Comparison of ENCODE assay signal across 3 cellular contexts in the genomic region with DNA sequence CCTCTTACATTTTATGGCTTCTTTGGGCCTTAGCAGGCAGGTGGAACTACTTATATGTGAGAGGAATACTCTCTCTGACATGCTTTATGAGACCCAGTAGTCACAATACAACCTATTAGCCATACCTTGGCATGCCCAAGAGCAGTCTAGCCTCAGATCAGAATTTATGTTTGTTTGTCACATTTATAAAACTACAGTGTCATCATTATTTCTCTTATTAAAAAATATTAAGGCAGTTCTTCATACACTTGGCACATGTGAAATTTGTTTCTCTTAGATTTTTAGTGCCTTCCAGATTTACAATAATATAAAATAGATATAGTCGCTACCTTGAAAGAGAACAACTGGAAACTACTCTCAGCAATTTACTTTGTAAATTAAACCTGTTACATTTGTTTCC.
TF ChIP-seq lines count a peak whose summit lies in the region.

No MANE protein-coding gene starts in this region.

TF ChIP-seq in A549, 52 proteins besides CTCF, POLR2A, EP300 and RAD21:
- TF ChIP-seq, protein P1, sequence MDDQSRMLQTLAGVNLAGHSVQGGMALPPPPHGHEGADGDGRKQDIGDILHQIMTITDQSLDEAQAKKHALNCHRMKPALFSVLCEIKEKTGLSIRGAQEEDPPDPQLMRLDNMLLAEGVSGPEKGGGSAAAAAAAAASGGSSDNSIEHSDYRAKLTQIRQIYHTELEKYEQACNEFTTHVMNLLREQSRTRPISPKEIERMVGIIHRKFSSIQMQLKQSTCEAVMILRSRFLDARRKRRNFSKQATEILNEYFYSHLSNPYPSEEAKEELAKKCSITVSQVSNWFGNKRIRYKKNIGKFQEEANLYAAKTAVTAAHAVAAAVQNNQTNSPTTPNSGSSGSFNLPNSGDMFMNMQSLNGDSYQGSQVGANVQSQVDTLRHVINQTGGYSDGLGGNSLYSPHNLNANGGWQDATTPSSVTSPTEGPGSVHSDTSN (IDR thresholded peaks at IDR 0.05), result no peak
- TF ChIP-seq RFX5 (IDR thresholded peaks at IDR 0.05) (no peak), JUN (IDR thresholded peaks at IDR 0.05) (no peak), MAFK (IDR thresholded peaks at IDR 0.05; ENCODE audit: partially characterized antibody) (peak; percentile 12), CBX2 (IDR thresholded peaks at IDR 0.05; ENCODE audit: borderline replicate concordance, low read depth) (no peak), NPAS2 (CRISPR knock-in tag; IDR thresholded peaks at IDR 0.05; ENCODE audit: borderline replicate concordance) (no peak)

TF ChIP-seq in IMR-90, 13 proteins besides CTCF, POLR2A, EP300 and RAD21:
- TF ChIP-seq MAFK (IDR thresholded peaks at IDR 0.05; ENCODE audit: low read depth, low read length) (peak; percentile 5; the same call in 1 of the 2 replicates), RFX5 (IDR thresholded peaks at IDR 0.05; ENCODE audit: low read depth, low read length) (no peak)

TF ChIP-seq in K562, 482 proteins besides CTCF, POLR2A, EP300 and RAD21:
- TF ChIP-seq MAFG (tag; conservative IDR thresholded peaks at IDR 0.05) (0 out of 2 replicates have a peak, but pooled peaks have one; percentile 7), PPARD (CRISPR knock-in tag; IDR thresholded peaks at IDR 0.05) (no peak), MAFF (IDR thresholded peaks at IDR 0.05; ENCODE audit: low read length) (peak; percentile 41; the same call in 1 of the 2 replicates), C11orf30 (IDR thresholded peaks at IDR 0.05; ENCODE audit: low read depth) (peak; percentile 31; the same call in 1 of the 2 replicates), ZNF316 (IDR thresholded peaks at IDR 0.05) (peak; percentile 64), CAMTA2 (CRISPR knock-in tag; conservative IDR thresholded peaks at IDR 0.05) (no peak), BCL6 (CRISPR knock-in tag; IDR thresholded peaks at IDR 0.05) (no peak), LARP7 (IDR thresholded peaks at IDR 0.05) (no peak), ZBTB8A (IDR thresholded peaks at IDR 0.05; ENCODE audit: partially characterized antibody) (no peak), ZNF12 (CRISPR knock-in tag; IDR thresholded peaks at IDR 0.05) (no peak), STAT5A (IDR thresholded peaks at IDR 0.05; ENCODE audit: borderline replicate concordance, low read length) (no peak)
- TF ChIP-seq, protein P2, sequence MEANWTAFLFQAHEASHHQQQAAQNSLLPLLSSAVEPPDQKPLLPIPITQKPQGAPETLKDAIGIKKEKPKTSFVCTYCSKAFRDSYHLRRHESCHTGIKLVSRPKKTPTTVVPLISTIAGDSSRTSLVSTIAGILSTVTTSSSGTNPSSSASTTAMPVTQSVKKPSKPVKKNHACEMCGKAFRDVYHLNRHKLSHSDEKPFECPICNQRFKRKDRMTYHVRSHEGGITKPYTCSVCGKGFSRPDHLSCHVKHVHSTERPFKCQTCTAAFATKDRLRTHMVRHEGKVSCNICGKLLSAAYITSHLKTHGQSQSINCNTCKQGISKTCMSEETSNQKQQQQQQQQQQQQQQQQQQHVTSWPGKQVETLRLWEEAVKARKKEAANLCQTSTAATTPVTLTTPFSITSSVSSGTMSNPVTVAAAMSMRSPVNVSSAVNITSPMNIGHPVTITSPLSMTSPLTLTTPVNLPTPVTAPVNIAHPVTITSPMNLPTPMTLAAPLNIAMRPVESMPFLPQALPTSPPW (CRISPR knock-in tag; IDR thresholded peaks at IDR 0.05), result no peak
